ENCODE assay signal across 30 cellular contexts in the genomic region with DNA sequence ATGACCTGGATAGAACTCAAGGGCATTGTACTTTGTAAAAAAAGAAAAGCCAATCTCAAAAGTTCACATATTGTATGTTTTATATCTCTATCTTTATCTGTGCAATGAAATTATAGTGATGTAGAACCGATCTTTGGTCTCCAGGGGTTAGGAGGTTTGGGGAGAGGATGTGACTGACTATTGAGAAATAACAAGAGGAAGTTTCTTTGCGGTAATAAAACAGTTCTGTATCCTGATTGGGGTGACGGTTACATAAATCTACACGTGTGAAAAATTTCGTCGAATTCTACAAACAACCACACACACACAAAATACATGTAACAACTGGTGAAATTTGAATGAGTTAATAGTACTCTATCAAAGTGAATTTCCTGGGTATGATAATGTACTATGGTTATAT. TPM values are rescaled to one million over a fixed set of nuclear protein-coding genes. Genes with fewer than 3 reads are reported as not detected.
"Had no signal": no experiment of that assay in that cellular context is flagged by ENCODE, and none has a peak within 500 bp of the region (broad histone marks: within the 10 kb centered on the region; RNA-seq: fewer than 3 reads in every experiment).

No MANE protein-coding gene starts in this region.

- ATAC-seq: activated CD4-positive, alpha-beta T cell treated with anti-CD3 and anti-CD28 coated beads for 36 hours; foreskin keratinocyte; left lung; naive thymus-derived CD8-positive, alpha-beta T cell; stimulated activated memory B cell treated with anti-CD40 and anti-IgM and Interleukin-4, amounts not matched to agents 10 μg/mL and 1 μg/mL and 100 μg/mL, for 72 hours; WTC11 had no signal

- DNase-seq: activated CD4-positive, alpha-beta T cell treated with anti-CD3 and anti-CD28 coated beads for 36 hours; activated CD4-positive, alpha-beta T cell treated with anti-CD3 and anti-CD28 coated beads, Interleukin-2, amount 50 U/mL, for 4 hours; activated CD8-positive, alpha-beta memory T cell treated with anti-CD3 and anti-CD28 coated beads for 24 hours; activated CD8-positive, alpha-beta memory T cell treated with anti-CD3 and anti-CD28 coated beads, Interleukin-2, amount 50 U/mL, for 4 hours; activated naive CD4-positive, alpha-beta T cell; activated naive CD8-positive, alpha-beta T cell treated with anti-CD3 and anti-CD28 coated beads for 36 hours; activated T-cell treated with anti-CD3 and anti-CD28 coated beads, Interleukin-2, amount 50 U/mL, for 24 hours; central memory CD4-positive, alpha-beta T cell; dermis blood vessel endothelial cell; effector memory CD4-positive, alpha-beta T cell; foreskin keratinocyte; immature natural killer cell; left lung; naive thymus-derived CD8-positive, alpha-beta T cell; sigmoid colon; stimulated activated CD4-positive, alpha-beta T cell treated with anti-CD3 and anti-CD28 coated beads, Interleukin-15, amount 100 ng/mL, for 24 hours; transverse colon had no signal

RNA-seq across cellular contexts. Expression of a gene that starts 10.6 kb away (rescaled TPM):
- total RNA-seq: activated CD4-positive, alpha-beta T cell treated with anti-CD3 and anti-CD28 coated beads for 36 hours; activated naive CD8-positive, alpha-beta T cell treated with anti-CD3 and anti-CD28 coated beads for 36 hours; activated T-helper 2 cell treated with anti-CD3 and anti-CD28 coated beads, Interferon-gamma antibody, Interleukin-2, Interleukin-4, amounts not matched to agents 10 μg/mL and 5 μg/mL and 100 μg/mL, durations not matched to agents 14 hours and 24 hours and 36 hours; astrocyte; dermis blood vessel endothelial cell; foreskin keratinocyte; glomerular endothelial cell; kidney epithelial cell; left lung; lung; mesenteric fat pad; naive thymus-derived CD8-positive, alpha-beta T cell; osteoblast; posterior vena cava; renal cortical epithelial cell; sigmoid colon; smooth muscle cell; temporal lobe; transverse colon; WTC11 had no signal

RNA-seq across cellular contexts. Expression of a gene that starts 14.8 kb away (rescaled TPM):
- total RNA-seq: activated CD4-positive, alpha-beta T cell treated with anti-CD3 and anti-CD28 coated beads for 36 hours; activated naive CD8-positive, alpha-beta T cell treated with anti-CD3 and anti-CD28 coated beads for 36 hours; activated T-helper 2 cell treated with anti-CD3 and anti-CD28 coated beads, Interferon-gamma antibody, Interleukin-2, Interleukin-4, amounts not matched to agents 10 μg/mL and 5 μg/mL and 100 μg/mL, durations not matched to agents 14 hours and 24 hours and 36 hours; astrocyte; dermis blood vessel endothelial cell; foreskin keratinocyte; glomerular endothelial cell; kidney epithelial cell; left lung; lung; mesenteric fat pad; naive thymus-derived CD8-positive, alpha-beta T cell; osteoblast; posterior vena cava; renal cortical epithelial cell; sigmoid colon; smooth muscle cell; temporal lobe; transverse colon; WTC11 had no signal

RNA-seq across cellular contexts. Expression of a gene that starts 36.0 kb away (rescaled TPM):
- total RNA-seq: activated CD4-positive, alpha-beta T cell treated with anti-CD3 and anti-CD28 coated beads for 36 hours; activated naive CD8-positive, alpha-beta T cell treated with anti-CD3 and anti-CD28 coated beads for 36 hours; activated T-helper 2 cell treated with anti-CD3 and anti-CD28 coated beads, Interferon-gamma antibody, Interleukin-2, Interleukin-4, amounts not matched to agents 10 μg/mL and 5 μg/mL and 100 μg/mL, durations not matched to agents 14 hours and 24 hours and 36 hours; astrocyte; dermis blood vessel endothelial cell; foreskin keratinocyte; glomerular endothelial cell; kidney epithelial cell; left lung; lung; mesenteric fat pad; naive thymus-derived CD8-positive, alpha-beta T cell; osteoblast; posterior vena cava; renal cortical epithelial cell; sigmoid colon; smooth muscle cell; temporal lobe; transverse colon; WTC11 had no signal

RNA-seq across cellular contexts. Expression of a gene that starts 57.2 kb away (rescaled TPM):
- total RNA-seq: activated CD4-positive, alpha-beta T cell treated with anti-CD3 and anti-CD28 coated beads for 36 hours; activated naive CD8-positive, alpha-beta T cell treated with anti-CD3 and anti-CD28 coated beads for 36 hours; activated T-helper 2 cell treated with anti-CD3 and anti-CD28 coated beads, Interferon-gamma antibody, Interleukin-2, Interleukin-4, amounts not matched to agents 10 μg/mL and 5 μg/mL and 100 μg/mL, durations not matched to agents 14 hours and 24 hours and 36 hours; astrocyte; dermis blood vessel endothelial cell; foreskin keratinocyte; glomerular endothelial cell; kidney epithelial cell; left lung; lung; mesenteric fat pad; naive thymus-derived CD8-positive, alpha-beta T cell; osteoblast; posterior vena cava; renal cortical epithelial cell; sigmoid colon; smooth muscle cell; transverse colon; WTC11 had no signal
